ENCODE assay signal across 1 cellular context in genomic region chr15:91882858-91883586, GRCh38.
TF ChIP-seq lines count a peak whose summit lies in the region.

No MANE protein-coding gene starts in this region.

TF ChIP-seq in H1, 55 proteins besides CTCF, POLR2A, EP300 and RAD21 (continued from another document):
- TF ChIP-seq TAF7 (optimal IDR thresholded peaks at IDR 0.05; ENCODE audit: borderline replicate concordance, low read depth, low read length) = no peak
- TF ChIP-seq GTF2F1 (IDR thresholded peaks at IDR 0.05; ENCODE audit: borderline replicate concordance, low read depth, low read length) = no peak
- TF ChIP-seq EZH2 (IDR thresholded peaks at IDR 0.05; ENCODE audit: low read depth, low read length, severe bottlenecking) = no peak
- no peak for TF ChIP-seq BRCA1 (IDR thresholded peaks at IDR 0.05; ENCODE audit: low read depth, low read length)
- TF ChIP-seq SP1 (IDR thresholded peaks at IDR 0.05; ENCODE audit: low read depth, low read length) = no peak
- TF ChIP-seq POLR2AphosphoS5 (IDR thresholded peaks at IDR 0.05; ENCODE audit: low read depth, low read length) = no peak
- no peak for TF ChIP-seq POU5F1 (IDR thresholded peaks at IDR 0.05; ENCODE audit: low read depth, low read length)
- no peak for TF ChIP-seq EGR1 (IDR thresholded peaks at IDR 0.05; ENCODE audit: borderline replicate concordance, low read depth, low read length)
TF ChIP-seq in H1: peak in this region for 0.
